21 cellular contexts compared by ENCODE assay signal in genomic region chr10:18738835-18739234, GRCh38.
DNase-seq lines count a peak whose midpoint lies in the region; ATAC-seq, FAIRE-seq and TF ChIP-seq lines count a peak whose summit lies in the region.
"Had no signal": no experiment of that assay in that cellular context is flagged by ENCODE, and none has a peak within 500 bp of the region (broad histone marks: within the 10 kb centered on the region; RNA-seq: fewer than 3 reads in every experiment).

No MANE protein-coding gene starts in this region.

- FAIRE-seq in GM12891 (lab: Jason Lieb, UNC) = no peak
- FAIRE-seq: GM19239 had no signal

- POLR2A ChIA-PET in AG04450 (lab: Yijun Ruan, JAX) (no interaction called here), PC-3 (lab: Charles Lee; ENCODE audit: unreplicated experiment) (interaction anchor here (0.7 kb wide), 1 partner anchor 9 kb away, joined by 4 read pairs; no protein-coding TSS in a partner anchor), HEK293T (lab: Yijun Ruan, JAX) (no interaction called here)

- H3K4me2 ChIP-seq in PC-3 (ENCODE audit: low read length) = no peak overlapping the region

- DNase-seq in AG04450 (ENCODE audit: low read depth, low spot score) = peak; percentile 15
- DNase-seq in GM04503 (ENCODE audit: low read depth) = peak; percentile 86
- peak; percentile 51 for DNase-seq in PC-3
- peak; percentile 36 for DNase-seq in fibroblast of peridontal ligament (ENCODE audit: extremely low read depth)
- no peak for DNase-seq in HEK293T (ENCODE audit: extremely low spot score)
- no peak for DNase-seq in GM12891 (ENCODE audit: insufficient read length, low spot score)
- no peak for DNase-seq in MV-4-11 (lab: John Stamatoyannopoulos, UW)
- DNase-seq: activated CD4-positive, alpha-beta T cell treated with anti-CD3 and anti-CD28 coated beads, Interleukin-2, amount 10 ng/mL, durations not matched to agents 24 days and 14 days; activated naive CD4-positive, alpha-beta T cell treated with Interleukin-2 at 50 U/mL for 16 hours; activated T-cell treated with anti-CD3 and anti-CD28 coated beads, Interleukin-2, amount 50 U/mL, for 72 hours; amniotic stem cell; head of caudate nucleus; KG1; mammary epithelial cell; NCI-H187; NCI-H69; WERI-Rb-1 had no signal

- H3K27me3 ChIP-seq in AG04450 (ENCODE audit: control insufficient read depth, insufficient read depth, low read length) (no peaks in the 10 kb centered on the region), PC-3 (ENCODE audit: low read length) (no peaks in the 10 kb centered on the region)
- H3K27me3 ChIP-seq: cardiac muscle cell had no signal

- no peaks in the 10 kb centered on the region for H3F3A ChIP-seq in PC-3 (ENCODE audit: low read length, unreplicated experiment)

- no peaks in the 10 kb centered on the region for H3K79me2 ChIP-seq in PC-3 (ENCODE audit: low read length)

- H3K36me3 ChIP-seq in PC-3 (ENCODE audit: low read depth, low read length) = no peaks in the 10 kb centered on the region
- H3K36me3 ChIP-seq: cardiac muscle cell, WERI-Rb-1 had no signal

- no peak overlapping the region for H2AFZ ChIP-seq in PC-3 (ENCODE audit: low read length)

- TF ChIP-seq CTCF in AG04450 (IDR thresholded peaks at IDR 0.05; ENCODE audit: low read depth, low read length) (no peak), PC-3 (conservative IDR thresholded peaks at IDR 0.05; ENCODE audit: low read depth, low read length) (no peak)

- H3K9ac ChIP-seq in PC-3 (ENCODE audit: low read length) = no peak overlapping the region

- H3K9me3 ChIP-seq in AG04450 (ENCODE audit: control insufficient read depth, insufficient read depth, low read length) = no peaks in the 10 kb centered on the region
- no peaks in the 10 kb centered on the region for H3K9me3 ChIP-seq in PC-3 (ENCODE audit: low read length)

- ATAC-seq in PC-3 (no peak), HG03196 (IDR thresholded peaks at IDR 0.05; ENCODE audit: unreplicated experiment) (no peak)
- ATAC-seq: activated T-cell treated with anti-CD3 and anti-CD28 coated beads, Interleukin-2, amount 50 U/mL, for 72 hours; HCT116 had no signal

- peaks cover 27% of the 10 kb centered on the region for H3K4me1 ChIP-seq in PC-3 (ENCODE audit: insufficient read depth, low read length)

- TF ChIP-seq POLR2A in GM12891 (IDR thresholded peaks at IDR 0.05; ENCODE audit: low read depth, low read length) = no peak

- H3K4me3 ChIP-seq in AG04450 (ENCODE audit: low read depth, low read length) (no peak overlapping the region), PC-3 (ENCODE audit: low read length) (no peak overlapping the region)
- H3K4me3 ChIP-seq: cardiac muscle cell had no signal

- intact Hi-C loops in PC-3 (cut with micrococcal nuclease) = no loop called here

- H3K27ac ChIP-seq in AG04450 (ENCODE audit: low read depth, low read length) = no peak overlapping the region
- H3K27ac ChIP-seq in PC-3 (ENCODE audit: low read length) = peak overlapping the region; percentile 78
- H3K27ac ChIP-seq: cardiac muscle cell, WERI-Rb-1 had no signal

- no peaks in the 10 kb centered on the region for H4K20me1 ChIP-seq in PC-3 (ENCODE audit: low read length)

- BruUV-seq in PC-3 (replicated peaks; lab: Mats Ljungman, UMichigan) = no TSS peak

- no peaks in the 10 kb centered on the region for H3K9me2 ChIP-seq in PC-3 (replicated peaks; ENCODE audit: low read length)

- CTCF ChIA-PET in AG04450 (lab: Charles Lee) = interaction anchor here (1.4 kb wide), 1 partner anchor 9 kb away, joined by 4 read pairs; no protein-coding TSS in a partner anchor
- CTCF ChIA-PET in PC-3 (lab: Charles Lee) = no interaction called here
- CTCF ChIA-PET in HEK293T (lab: Yijun Ruan, JAX) = no interaction called here

TF ChIP-seq in HEK293T, 16 proteins besides CTCF, POLR2A, EP300 and RAD21:
- TF ChIP-seq FOXA1 (IDR thresholded peaks at IDR 0.05) (no peak), FOXM1 (IDR thresholded peaks at IDR 0.05; ENCODE audit: borderline replicate concordance) (no peak), ARNT (IDR thresholded peaks at IDR 0.05) (no peak), ZNF384 (IDR thresholded peaks at IDR 0.05) (no peak)

TF ChIP-seq in GM12891, 5 proteins besides CTCF, POLR2A, EP300 and RAD21:
- TF ChIP-seq PAX5 (IDR thresholded peaks at IDR 0.05; ENCODE audit: insufficient read depth, low read length, severe bottlenecking) (no peak), TAF1 (IDR thresholded peaks at IDR 0.05; ENCODE audit: low read depth, low read length) (no peak), SPI1 (IDR thresholded peaks at IDR 0.05; ENCODE audit: low read depth, low read length) (no peak), POU2F2 (IDR thresholded peaks at IDR 0.05; ENCODE audit: low read depth, low read length) (no peak), POLR2AphosphoS5 (IDR thresholded peaks at IDR 0.05; ENCODE audit: low read depth, low read length) (no peak)

Comparison
In these comparisons a context has a peak if more than half of its experiments do, and no peak if none do; other contexts are left out.
1. DNase-seq: peak in AG04450 (single experiment), GM04503 (single experiment), PC-3 (single experiment) and fibroblast of peridontal ligament (single experiment); none in HEK293T (single experiment), GM12891 (single experiment) and MV-4-11 (single experiment).